24 cellular contexts compared by ENCODE assay signal in genomic region chr7:97503367-97504094, GRCh38.
"Had no signal": no experiment of that assay in that cellular context is flagged by ENCODE, and none has a peak within 500 bp of the region (broad histone marks: within the 10 kb centered on the region; RNA-seq: fewer than 3 reads in every experiment).

No MANE protein-coding gene starts in this region.

- H3K4me1 ChIP-seq: left ventricle myocardium inferior, pancreas, prostate gland, sigmoid colon, spleen, suprapubic skin, tibial artery, upper lobe of right lung, uterus had no signal

- DNase-seq: left colon; left ventricle myocardium inferior; midbrain; naive thymus-derived CD8-positive, alpha-beta T cell; nucleus accumbens; pancreas; retina; sigmoid colon; small intestine; spleen; stimulated activated CD4-positive, alpha-beta T cell treated with anti-CD3 and anti-CD28 coated beads, Interleukin-4, amount 100 ng/mL, for 24 hours; stimulated activated naive CD4-positive, alpha-beta T cell; tibial artery; trophoblast cell; upper lobe of right lung; uterus had no signal

- H3K4me2 ChIP-seq: hepatocyte had no signal

- H3K27ac ChIP-seq: hepatocyte, left ventricle myocardium inferior, pancreas, prostate gland, sigmoid colon, spleen, suprapubic skin, thoracic aorta, tibial artery, upper lobe of right lung, uterus had no signal

- H3K27me3 ChIP-seq: hepatocyte, pancreas, sigmoid colon, spleen, suprapubic skin, tibial artery, upper lobe of right lung, uterus had no signal

- H3K9me3 ChIP-seq: left ventricle myocardium inferior, pancreas, prostate gland, sigmoid colon, spleen, suprapubic skin, thoracic aorta, tibial artery, upper lobe of right lung, uterus had no signal

- H2AFZ ChIP-seq: hepatocyte had no signal

- ATAC-seq: left colon; naive thymus-derived CD8-positive, alpha-beta T cell; pancreas; right cardiac atrium; stimulated activated effector memory CD8-positive, alpha-beta T cell treated with anti-CD3 and anti-CD28 coated beads, Interleukin-12 subunit alpha, Interleukin-12 subunit beta, amount 100 ng/mL, for 72 hours; upper lobe of right lung had no signal

- H3K36me3 ChIP-seq: left ventricle myocardium inferior, pancreas, prostate gland, sigmoid colon, spleen, suprapubic skin, thoracic aorta, tibial artery, upper lobe of right lung, uterus had no signal

- H3K4me3 ChIP-seq: hepatocyte, left ventricle myocardium inferior, lung, pancreas, prostate gland, sigmoid colon, spleen, suprapubic skin, thoracic aorta, tibial artery, upper lobe of right lung, uterus had no signal

- FAIRE-seq: keratinocyte, pancreas, small intestine had no signal

- H3K79me2 ChIP-seq: hepatocyte had no signal
